1 cellular context compared by ENCODE assay signal in genomic region chr3:3179407-3180094, GRCh38.
TF ChIP-seq lines count a peak whose summit lies in the region.

TSS of gene CRBN (minus strand) at chr3:3179691. CDS start at chr3:3179687, 4 bp downstream.

TF ChIP-seq in HepG2, 621 proteins besides CTCF, POLR2A, EP300 and RAD21 (continued from another document and continues in another):
- TF ChIP-seq, protein P1, sequence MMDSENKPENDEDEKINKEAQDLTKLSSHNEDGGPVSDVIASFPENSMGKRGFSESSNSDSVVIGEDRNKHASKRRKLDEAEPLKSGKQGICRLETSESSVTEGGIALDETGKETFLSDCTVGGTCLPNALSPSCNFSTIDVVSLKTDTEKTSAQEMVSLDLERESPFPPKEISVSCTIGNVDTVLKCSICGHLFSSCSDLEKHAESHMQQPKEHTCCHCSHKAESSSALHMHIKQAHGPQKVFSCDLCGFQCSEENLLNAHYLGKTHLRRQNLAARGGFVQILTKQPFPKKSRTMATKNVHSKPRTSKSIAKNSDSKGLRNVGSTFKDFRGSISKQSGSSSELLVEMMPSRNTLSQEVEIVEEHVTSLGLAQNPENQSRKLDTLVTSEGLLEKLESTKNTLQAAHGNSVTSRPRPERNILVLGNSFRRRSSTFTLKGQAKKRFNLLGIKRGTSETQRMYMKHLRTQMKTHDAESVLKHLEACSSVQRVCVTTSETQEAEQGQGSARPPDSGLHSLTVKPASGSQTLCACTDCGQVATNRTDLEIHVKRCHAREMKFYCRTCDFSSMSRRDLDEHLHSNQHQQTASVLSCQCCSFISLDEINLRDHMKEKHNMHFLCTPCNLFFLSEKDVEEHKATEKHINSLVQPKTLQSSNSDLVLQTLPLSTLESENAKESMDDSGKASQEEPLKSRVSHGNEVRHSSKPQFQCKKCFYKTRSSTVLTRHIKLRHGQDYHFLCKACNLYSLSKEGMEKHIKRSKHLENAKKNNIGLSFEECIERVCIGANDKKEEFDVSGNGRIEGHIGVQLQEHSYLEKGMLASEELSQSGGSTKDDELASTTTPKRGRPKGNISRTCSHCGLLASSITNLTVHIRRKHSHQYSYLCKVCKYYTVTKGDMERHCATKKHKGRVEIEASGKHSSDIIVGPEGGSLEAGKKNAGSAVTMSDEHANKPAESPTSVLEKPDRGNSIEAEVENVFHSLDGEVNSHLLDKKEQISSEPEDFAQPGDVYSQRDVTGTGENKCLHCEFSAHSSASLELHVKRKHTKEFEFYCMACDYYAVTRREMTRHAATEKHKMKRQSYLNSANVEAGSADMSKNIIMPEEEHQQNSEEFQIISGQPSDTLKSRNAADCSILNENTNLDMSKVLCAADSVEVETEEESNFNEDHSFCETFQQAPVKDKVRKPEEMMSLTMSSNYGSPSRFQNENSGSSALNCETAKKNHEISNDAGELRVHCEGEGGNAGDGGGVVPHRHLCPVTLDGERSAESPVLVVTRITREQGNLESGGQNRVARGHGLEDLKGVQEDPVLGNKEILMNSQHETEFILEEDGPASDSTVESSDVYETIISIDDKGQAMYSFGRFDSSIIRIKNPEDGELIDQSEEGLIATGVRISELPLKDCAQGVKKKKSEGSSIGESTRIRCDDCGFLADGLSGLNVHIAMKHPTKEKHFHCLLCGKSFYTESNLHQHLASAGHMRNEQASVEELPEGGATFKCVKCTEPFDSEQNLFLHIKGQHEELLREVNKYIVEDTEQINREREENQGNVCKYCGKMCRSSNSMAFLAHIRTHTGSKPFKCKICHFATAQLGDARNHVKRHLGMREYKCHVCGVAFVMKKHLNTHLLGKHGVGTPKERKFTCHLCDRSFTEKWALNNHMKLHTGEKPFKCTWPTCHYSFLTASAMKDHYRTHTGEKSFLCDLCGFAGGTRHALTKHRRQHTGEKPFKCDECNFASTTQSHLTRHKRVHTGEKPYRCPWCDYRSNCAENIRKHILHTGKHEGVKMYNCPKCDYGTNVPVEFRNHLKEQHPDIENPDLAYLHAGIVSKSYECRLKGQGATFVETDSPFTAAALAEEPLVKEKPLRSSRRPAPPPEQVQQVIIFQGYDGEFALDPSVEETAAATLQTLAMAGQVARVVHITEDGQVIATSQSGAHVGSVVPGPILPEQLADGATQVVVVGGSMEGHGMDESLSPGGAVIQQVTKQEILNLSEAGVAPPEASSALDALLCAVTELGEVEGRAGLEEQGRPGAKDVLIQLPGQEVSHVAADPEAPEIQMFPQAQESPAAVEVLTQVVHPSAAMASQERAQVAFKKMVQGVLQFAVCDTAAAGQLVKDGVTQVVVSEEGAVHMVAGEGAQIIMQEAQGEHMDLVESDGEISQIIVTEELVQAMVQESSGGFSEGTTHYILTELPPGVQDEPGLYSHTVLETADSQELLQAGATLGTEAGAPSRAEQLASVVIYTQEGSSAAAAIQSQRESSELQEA (CRISPR knock-in tag; IDR thresholded peaks at IDR 0.05; ENCODE audit: not compliant biosample characterization): no peak
- TF ChIP-seq, protein P2, sequence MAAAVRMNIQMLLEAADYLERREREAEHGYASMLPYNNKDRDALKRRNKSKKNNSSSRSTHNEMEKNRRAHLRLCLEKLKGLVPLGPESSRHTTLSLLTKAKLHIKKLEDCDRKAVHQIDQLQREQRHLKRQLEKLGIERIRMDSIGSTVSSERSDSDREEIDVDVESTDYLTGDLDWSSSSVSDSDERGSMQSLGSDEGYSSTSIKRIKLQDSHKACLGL (CRISPR knock-in tag; IDR thresholded peaks at IDR 0.05): peak; percentile 83
- TF ChIP-seq ZNF260 (CRISPR knock-in tag; IDR thresholded peaks at IDR 0.05; ENCODE audit: borderline replicate concordance, low read depth) (no peak), SNAPC2 (CRISPR knock-in tag; IDR thresholded peaks at IDR 0.05) (no peak), ZNF10 (CRISPR knock-in tag; IDR thresholded peaks at IDR 0.05; ENCODE audit: borderline replicate concordance, low read depth) (no peak), ZNF704 (CRISPR knock-in tag; IDR thresholded peaks at IDR 0.05; ENCODE audit: borderline replicate concordance) (peak; percentile 85; the same call in 1 of the 2 replicates), SALL2 (CRISPR knock-in tag; IDR thresholded peaks at IDR 0.05) (peak; percentile 97), MAF1 (CRISPR knock-in tag; IDR thresholded peaks at IDR 0.05; ENCODE audit: borderline replicate concordance) (peak; percentile 89), MTA3 (CRISPR knock-in tag; IDR thresholded peaks at IDR 0.05) (no peak), HNRNPLL (IDR thresholded peaks at IDR 0.05; ENCODE audit: low read depth, low read length, poor library complexity, severe bottlenecking) (peak; percentile 80), RFXAP (CRISPR knock-in tag; IDR thresholded peaks at IDR 0.05; ENCODE audit: borderline replicate concordance) (peak; percentile 88; the same call in 1 of the 2 replicates), ZNF335 (CRISPR knock-in tag; IDR thresholded peaks at IDR 0.05) (no peak), EEA1 (CRISPR knock-in tag; IDR thresholded peaks at IDR 0.05; ENCODE audit: borderline replicate concordance) (no peak), SNRNP70 (IDR thresholded peaks at IDR 0.05; ENCODE audit: low read depth, low read length) (no peak), ZNF446 (CRISPR knock-in tag; IDR thresholded peaks at IDR 0.05) (0 out of 2 replicates have a peak, but pooled peaks have one; percentile 56), ZNF567 (CRISPR knock-in tag; IDR thresholded peaks at IDR 0.05; ENCODE audit: borderline replicate concordance) (peak; percentile 92; the same call in 1 of the 2 replicates), POLR2G (IDR thresholded peaks at IDR 0.05; ENCODE audit: low read depth, low read length) (peak; percentile 91), RARG (CRISPR knock-in tag; IDR thresholded peaks at IDR 0.05; ENCODE audit: low read depth) (no peak), RCOR2 (CRISPR knock-in tag; IDR thresholded peaks at IDR 0.05) (peak; percentile 32; the same call in 1 of the 2 replicates), ZBTB26 (CRISPR knock-in tag; IDR thresholded peaks at IDR 0.05; ENCODE audit: borderline replicate concordance) (peak; percentile 88), SYNCRIP (IDR thresholded peaks at IDR 0.05; ENCODE audit: insufficient read depth, low read depth, low read length) (no peak), ATAD3A (CRISPR knock-in tag; IDR thresholded peaks at IDR 0.05) (no peak), NAIF1 (CRISPR knock-in tag; IDR thresholded peaks at IDR 0.05; ENCODE audit: borderline replicate concordance) (peak; percentile 60; the same call in 1 of the 2 replicates), E2F2 (CRISPR knock-in tag; IDR thresholded peaks at IDR 0.05; ENCODE audit: borderline replicate concordance) (peak; percentile 81; the same call in 1 of the 2 replicates)
- TF ChIP-seq, protein P3, sequence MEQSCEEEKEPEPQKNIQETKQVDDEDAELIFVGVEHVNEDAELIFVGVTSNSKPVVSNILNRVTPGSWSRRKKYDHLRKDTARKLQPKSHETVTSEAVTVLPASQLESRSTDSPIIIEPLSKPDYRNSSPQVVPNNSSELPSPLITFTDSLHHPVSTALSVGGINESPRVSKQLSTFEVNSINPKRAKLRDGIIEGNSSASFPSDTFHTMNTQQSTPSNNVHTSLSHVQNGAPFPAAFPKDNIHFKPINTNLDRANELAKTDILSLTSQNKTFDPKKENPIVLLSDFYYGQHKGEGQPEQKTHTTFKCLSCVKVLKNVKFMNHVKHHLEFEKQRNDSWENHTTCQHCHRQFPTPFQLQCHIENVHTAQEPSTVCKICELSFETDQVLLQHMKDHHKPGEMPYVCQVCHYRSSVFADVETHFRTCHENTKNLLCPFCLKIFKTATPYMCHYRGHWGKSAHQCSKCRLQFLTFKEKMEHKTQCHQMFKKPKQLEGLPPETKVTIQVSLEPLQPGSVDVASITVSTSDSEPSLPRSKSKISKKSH (CRISPR knock-in tag; IDR thresholded peaks at IDR 0.05; ENCODE audit: borderline replicate concordance): peak; percentile 52; the same call in 1 of the 2 replicates
- TF ChIP-seq, protein P4, sequence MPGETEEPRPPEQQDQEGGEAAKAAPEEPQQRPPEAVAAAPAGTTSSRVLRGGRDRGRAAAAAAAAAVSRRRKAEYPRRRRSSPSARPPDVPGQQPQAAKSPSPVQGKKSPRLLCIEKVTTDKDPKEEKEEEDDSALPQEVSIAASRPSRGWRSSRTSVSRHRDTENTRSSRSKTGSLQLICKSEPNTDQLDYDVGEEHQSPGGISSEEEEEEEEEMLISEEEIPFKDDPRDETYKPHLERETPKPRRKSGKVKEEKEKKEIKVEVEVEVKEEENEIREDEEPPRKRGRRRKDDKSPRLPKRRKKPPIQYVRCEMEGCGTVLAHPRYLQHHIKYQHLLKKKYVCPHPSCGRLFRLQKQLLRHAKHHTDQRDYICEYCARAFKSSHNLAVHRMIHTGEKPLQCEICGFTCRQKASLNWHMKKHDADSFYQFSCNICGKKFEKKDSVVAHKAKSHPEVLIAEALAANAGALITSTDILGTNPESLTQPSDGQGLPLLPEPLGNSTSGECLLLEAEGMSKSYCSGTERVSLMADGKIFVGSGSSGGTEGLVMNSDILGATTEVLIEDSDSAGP (CRISPR knock-in tag; IDR thresholded peaks at IDR 0.05; ENCODE audit: borderline replicate concordance): peak; percentile 96
- TF ChIP-seq, protein P5, sequence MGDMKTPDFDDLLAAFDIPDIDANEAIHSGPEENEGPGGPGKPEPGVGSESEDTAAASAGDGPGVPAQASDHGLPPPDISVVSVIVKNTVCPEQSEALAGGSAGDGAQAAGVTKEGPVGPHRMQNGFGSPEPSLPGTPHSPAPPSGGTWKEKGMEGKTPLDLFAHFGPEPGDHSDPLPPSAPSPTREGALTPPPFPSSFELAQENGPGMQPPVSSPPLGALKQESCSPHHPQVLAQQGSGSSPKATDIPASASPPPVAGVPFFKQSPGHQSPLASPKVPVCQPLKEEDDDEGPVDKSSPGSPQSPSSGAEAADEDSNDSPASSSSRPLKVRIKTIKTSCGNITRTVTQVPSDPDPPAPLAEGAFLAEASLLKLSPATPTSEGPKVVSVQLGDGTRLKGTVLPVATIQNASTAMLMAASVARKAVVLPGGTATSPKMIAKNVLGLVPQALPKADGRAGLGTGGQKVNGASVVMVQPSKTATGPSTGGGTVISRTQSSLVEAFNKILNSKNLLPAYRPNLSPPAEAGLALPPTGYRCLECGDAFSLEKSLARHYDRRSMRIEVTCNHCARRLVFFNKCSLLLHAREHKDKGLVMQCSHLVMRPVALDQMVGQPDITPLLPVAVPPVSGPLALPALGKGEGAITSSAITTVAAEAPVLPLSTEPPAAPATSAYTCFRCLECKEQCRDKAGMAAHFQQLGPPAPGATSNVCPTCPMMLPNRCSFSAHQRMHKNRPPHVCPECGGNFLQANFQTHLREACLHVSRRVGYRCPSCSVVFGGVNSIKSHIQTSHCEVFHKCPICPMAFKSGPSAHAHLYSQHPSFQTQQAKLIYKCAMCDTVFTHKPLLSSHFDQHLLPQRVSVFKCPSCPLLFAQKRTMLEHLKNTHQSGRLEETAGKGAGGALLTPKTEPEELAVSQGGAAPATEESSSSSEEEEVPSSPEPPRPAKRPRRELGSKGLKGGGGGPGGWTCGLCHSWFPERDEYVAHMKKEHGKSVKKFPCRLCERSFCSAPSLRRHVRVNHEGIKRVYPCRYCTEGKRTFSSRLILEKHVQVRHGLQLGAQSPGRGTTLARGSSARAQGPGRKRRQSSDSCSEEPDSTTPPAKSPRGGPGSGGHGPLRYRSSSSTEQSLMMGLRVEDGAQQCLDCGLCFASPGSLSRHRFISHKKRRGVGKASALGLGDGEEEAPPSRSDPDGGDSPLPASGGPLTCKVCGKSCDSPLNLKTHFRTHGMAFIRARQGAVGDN (CRISPR knock-in tag; IDR thresholded peaks at IDR 0.05): peak; percentile 88
- TF ChIP-seq, protein P6, sequence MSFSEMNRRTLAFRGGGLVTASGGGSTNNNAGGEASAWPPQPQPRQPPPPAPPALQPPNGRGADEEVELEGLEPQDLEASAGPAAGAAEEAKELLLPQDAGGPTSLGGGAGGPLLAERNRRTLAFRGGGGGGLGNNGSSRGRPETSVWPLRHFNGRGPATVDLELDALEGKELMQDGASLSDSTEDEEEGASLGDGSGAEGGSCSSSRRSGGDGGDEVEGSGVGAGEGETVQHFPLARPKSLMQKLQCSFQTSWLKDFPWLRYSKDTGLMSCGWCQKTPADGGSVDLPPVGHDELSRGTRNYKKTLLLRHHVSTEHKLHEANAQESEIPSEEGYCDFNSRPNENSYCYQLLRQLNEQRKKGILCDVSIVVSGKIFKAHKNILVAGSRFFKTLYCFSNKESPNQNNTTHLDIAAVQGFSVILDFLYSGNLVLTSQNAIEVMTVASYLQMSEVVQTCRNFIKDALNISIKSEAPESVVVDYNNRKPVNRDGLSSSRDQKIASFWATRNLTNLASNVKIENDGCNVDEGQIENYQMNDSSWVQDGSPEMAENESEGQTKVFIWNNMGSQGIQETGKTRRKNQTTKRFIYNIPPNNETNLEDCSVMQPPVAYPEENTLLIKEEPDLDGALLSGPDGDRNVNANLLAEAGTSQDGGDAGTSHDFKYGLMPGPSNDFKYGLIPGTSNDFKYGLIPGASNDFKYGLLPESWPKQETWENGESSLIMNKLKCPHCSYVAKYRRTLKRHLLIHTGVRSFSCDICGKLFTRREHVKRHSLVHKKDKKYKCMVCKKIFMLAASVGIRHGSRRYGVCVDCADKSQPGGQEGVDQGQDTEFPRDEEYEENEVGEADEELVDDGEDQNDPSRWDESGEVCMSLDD (CRISPR knock-in tag; IDR thresholded peaks at IDR 0.05; ENCODE audit: borderline replicate concordance): no peak
